ENCODE assay signal across 1 cellular context in genomic region chr5:177435847-177436536, GRCh38.
A peak's percentile ranks its signal among the peaks of the same experiment; 100 is the strongest.
TF ChIP-seq lines count a peak whose summit lies in the region.

No MANE protein-coding gene starts in this region.

TF ChIP-seq in K562, 482 proteins besides CTCF, POLR2A, EP300 and RAD21:
- TF ChIP-seq NR1H2 (CRISPR knock-in tag; IDR thresholded peaks at IDR 0.05), result no peak
- no peak for TF ChIP-seq TCF15 (CRISPR knock-in tag; IDR thresholded peaks at IDR 0.05)
- TF ChIP-seq RBFOX2 (IDR thresholded peaks at IDR 0.05; ENCODE audit: low read depth, low read length), result peak; percentile 68
- no peak for TF ChIP-seq THRAP3 (IDR thresholded peaks at IDR 0.05; ENCODE audit: borderline replicate concordance)
- peak; percentile 68 for TF ChIP-seq POLR2G (IDR thresholded peaks at IDR 0.05; ENCODE audit: low read depth, low read length)
- TF ChIP-seq ZNF239 (CRISPR knock-in tag; IDR thresholded peaks at IDR 0.05), result no peak
- TF ChIP-seq ZNF695 (CRISPR knock-in tag; IDR thresholded peaks at IDR 0.05), result no peak
TF ChIP-seq in K562: peak in this region for 2.
